ENCODE assay signal across 12 cellular contexts in genomic region chr2:95347681-95348608, GRCh38. TPM values are rescaled to one million over a fixed set of nuclear protein-coding genes. Genes with fewer than 3 reads are reported as not detected.
DNase-seq lines count a peak whose midpoint lies in the region; ATAC-seq and TF ChIP-seq lines count a peak whose summit lies in the region.
"Had no signal": no experiment of that assay in that cellular context is flagged by ENCODE, and none has a peak within 500 bp of the region (broad histone marks: within the 10 kb centered on the region; RNA-seq: fewer than 3 reads in every experiment).

No MANE protein-coding gene starts in this region.

- DNase-seq in activated naive CD8-positive, alpha-beta T cell treated with anti-CD3 and anti-CD28 coated beads, Interleukin-2, amount 10 ng/mL, durations not matched to agents 7 days and 5 days: peak; percentile 21
- DNase-seq in activated naive CD8-positive, alpha-beta T cell treated with anti-CD3 and anti-CD28 coated beads for 36 hours: no peak
- no peak for DNase-seq in central memory CD8-positive, alpha-beta T cell (ENCODE audit: low spot score in 2 of 2)
- DNase-seq in naive thymus-derived CD8-positive, alpha-beta T cell: peak in 1 of 10 donors; percentile 54
- peak in 1 of 2 donors; percentile 62 for DNase-seq in tibial artery
- no peak for DNase-seq in lower lobe of right lung
- no peak for DNase-seq in GM03348 (ENCODE audit: low spot score)
- DNase-seq: NCI-H1092; stimulated activated CD4-positive, alpha-beta T cell treated with anti-CD3 and anti-CD28 coated beads, Interleukin-15, amount 100 ng/mL, for 24 hours; T-helper 17 cell had no signal

- peaks cover 0 to 18% (median 14%) of the 10 kb centered on the region in 4 donors for H3K4me1 ChIP-seq in tibial artery
- H3K4me1 ChIP-seq in lower lobe of right lung: peaks cover 11% of the 10 kb centered on the region

- no peaks in the 10 kb centered on the region for H3K4me1 Mint-ChIP-seq in activated naive CD8-positive, alpha-beta T cell treated with anti-CD3 and anti-CD28 coated beads, Interleukin-2, amount 10 ng/mL, durations not matched to agents 7 days and 5 days
- H3K4me1 Mint-ChIP-seq in activated naive CD8-positive, alpha-beta T cell treated with anti-CD3 and anti-CD28 coated beads for 36 hours: peaks cover 3% of the 10 kb centered on the region
- H3K4me1 Mint-ChIP-seq in central memory CD8-positive, alpha-beta T cell: no peaks in the 10 kb centered on the region
- peaks cover 0 to 6% (median 3%) of the 10 kb centered on the region in 4 donors for H3K4me1 Mint-ChIP-seq in naive thymus-derived CD8-positive, alpha-beta T cell
- H3K4me1 Mint-ChIP-seq: activated T-helper 17 cell treated with anti-CD3 and anti-CD28 coated beads, Interleukin-2, amount 50 U/mL, for 72 hours; T-helper 17 cell had no signal

- TF ChIP-seq CTCF in tibial artery (IDR thresholded peaks at IDR 0.05) (no peak), lower lobe of right lung (IDR thresholded peaks at IDR 0.05) (no peak)

- H3K9me3 Mint-ChIP-seq in activated naive CD8-positive, alpha-beta T cell treated with anti-CD3 and anti-CD28 coated beads, Interleukin-2, amount 10 ng/mL, durations not matched to agents 7 days and 5 days: no peaks in the 10 kb centered on the region
- no peaks in the 10 kb centered on the region for H3K9me3 Mint-ChIP-seq in activated naive CD8-positive, alpha-beta T cell treated with anti-CD3 and anti-CD28 coated beads for 36 hours
- no peaks in the 10 kb centered on the region for H3K9me3 Mint-ChIP-seq in central memory CD8-positive, alpha-beta T cell
- peaks cover 0 to 2% (median 0%) of the 10 kb centered on the region in 9 donors for H3K9me3 Mint-ChIP-seq in naive thymus-derived CD8-positive, alpha-beta T cell
- H3K9me3 Mint-ChIP-seq: activated T-helper 17 cell treated with anti-CD3 and anti-CD28 coated beads, Interleukin-2, amount 50 U/mL, for 72 hours had no signal

- no peaks in the 10 kb centered on the region for H3K27me3 ChIP-seq in tibial artery
- peaks cover 36% of the 10 kb centered on the region for H3K27me3 ChIP-seq in lower lobe of right lung (ENCODE audit: low read depth)

- no peak for ATAC-seq in activated naive CD8-positive, alpha-beta T cell treated with anti-CD3 and anti-CD28 coated beads, Interleukin-2, amount 10 ng/mL, durations not matched to agents 7 days and 5 days (ENCODE audit: low read depth)
- no peak for ATAC-seq in central memory CD8-positive, alpha-beta T cell (replicated peaks; ENCODE audit: extremely low read depth, poor library complexity, severe bottlenecking)
- ATAC-seq in naive thymus-derived CD8-positive, alpha-beta T cell: no peak
- ATAC-seq in HG03095 (IDR thresholded peaks at IDR 0.05; ENCODE audit: unreplicated experiment) (no peak), lower lobe of right lung (no peak)
- ATAC-seq: activated T-helper 17 cell treated with anti-CD3 and anti-CD28 coated beads, Interleukin-2, amount 50 U/mL, for 72 hours; T-helper 17 cell had no signal

- H3K27me3 Mint-ChIP-seq in activated naive CD8-positive, alpha-beta T cell treated with anti-CD3 and anti-CD28 coated beads, Interleukin-2, amount 10 ng/mL, durations not matched to agents 7 days and 5 days: peaks cover 36% of the 10 kb centered on the region
- peaks cover 58% of the 10 kb centered on the region for H3K27me3 Mint-ChIP-seq in activated naive CD8-positive, alpha-beta T cell treated with anti-CD3 and anti-CD28 coated beads for 36 hours
- H3K27me3 Mint-ChIP-seq in central memory CD8-positive, alpha-beta T cell: peaks cover 25% of the 10 kb centered on the region
- peaks cover 12 to 51% (median 24%) of the 10 kb centered on the region in 5 donors for H3K27me3 Mint-ChIP-seq in naive thymus-derived CD8-positive, alpha-beta T cell

- H3K36me3 ChIP-seq in tibial artery (no peaks in the 10 kb centered on the region), lower lobe of right lung (no peaks in the 10 kb centered on the region)

- no peak overlapping the region for H3K27ac Mint-ChIP-seq in activated naive CD8-positive, alpha-beta T cell treated with anti-CD3 and anti-CD28 coated beads, Interleukin-2, amount 10 ng/mL, durations not matched to agents 7 days and 5 days
- no peak overlapping the region for H3K27ac Mint-ChIP-seq in activated naive CD8-positive, alpha-beta T cell treated with anti-CD3 and anti-CD28 coated beads for 36 hours
- H3K27ac Mint-ChIP-seq in central memory CD8-positive, alpha-beta T cell (ENCODE audit: low read depth): no peak overlapping the region
- no peak overlapping the region for H3K27ac Mint-ChIP-seq in naive thymus-derived CD8-positive, alpha-beta T cell
- H3K27ac Mint-ChIP-seq: activated T-helper 17 cell treated with anti-CD3 and anti-CD28 coated beads, Interleukin-2, amount 50 U/mL, for 72 hours; T-helper 17 cell had no signal

- peak overlapping the region; percentile 67 to 76 for H3K4me3 ChIP-seq in tibial artery
- H3K4me3 ChIP-seq in lower lobe of right lung: no peak overlapping the region

- H3K27ac ChIP-seq in tibial artery: peak overlapping the region in 1 of 2 donors; percentile 63
- H3K27ac ChIP-seq in lower lobe of right lung: no peak overlapping the region

- H3K36me3 Mint-ChIP-seq in activated naive CD8-positive, alpha-beta T cell treated with anti-CD3 and anti-CD28 coated beads, Interleukin-2, amount 10 ng/mL, durations not matched to agents 7 days and 5 days: no peaks in the 10 kb centered on the region
- H3K36me3 Mint-ChIP-seq in activated naive CD8-positive, alpha-beta T cell treated with anti-CD3 and anti-CD28 coated beads for 36 hours: no peaks in the 10 kb centered on the region
- H3K36me3 Mint-ChIP-seq in central memory CD8-positive, alpha-beta T cell (ENCODE audit: insufficient read depth): no peaks in the 10 kb centered on the region
- H3K36me3 Mint-ChIP-seq in naive thymus-derived CD8-positive, alpha-beta T cell: peaks cover 0 to 1% (median 0%) of the 10 kb centered on the region in 3 donors

- peak overlapping the region; percentile 35 for H3K4me3 Mint-ChIP-seq in activated naive CD8-positive, alpha-beta T cell treated with anti-CD3 and anti-CD28 coated beads, Interleukin-2, amount 10 ng/mL, durations not matched to agents 7 days and 5 days
- H3K4me3 Mint-ChIP-seq in activated naive CD8-positive, alpha-beta T cell treated with anti-CD3 and anti-CD28 coated beads for 36 hours: no peak overlapping the region
- peak overlapping the region; percentile 37 for H3K4me3 Mint-ChIP-seq in central memory CD8-positive, alpha-beta T cell
- peak overlapping the region in 8 of 10 donors; percentile 6 to 62 (median 44) for H3K4me3 Mint-ChIP-seq in naive thymus-derived CD8-positive, alpha-beta T cell
- H3K4me3 Mint-ChIP-seq: activated T-helper 17 cell treated with anti-CD3 and anti-CD28 coated beads, Interleukin-2, amount 50 U/mL, for 72 hours had no signal

- H3K9me3 ChIP-seq in tibial artery (no peaks in the 10 kb centered on the region), lower lobe of right lung (no peaks in the 10 kb centered on the region)

- POLR2A ChIA-PET in activated naive CD8-positive, alpha-beta T cell treated with anti-CD3 and anti-CD28 coated beads, Interleukin-2, amount 10 ng/mL, durations not matched to agents 7 days and 5 days (lab: Charles Lee): no interaction called here
- POLR2A ChIA-PET in naive thymus-derived CD8-positive, alpha-beta T cell (lab: Charles Lee): no interaction called here

- intact Hi-C loops in tibial artery (cut with DNase I; ENCODE audit: low total_unique reads): loop anchor here (5.0 kb wide), 1 partner anchor 54 kb away; the partner anchor contains the start of gene FAHD2A
- intact Hi-C loops in lower lobe of right lung (cut with DNase I): no loop called here

RNA-seq across cellular contexts. Expression of gene KCNIP3, which starts 50.8 kb away (rescaled TPM):
- not detected for total RNA-seq in activated naive CD8-positive, alpha-beta T cell treated with anti-CD3 and anti-CD28 coated beads, Interleukin-2, amount 10 ng/mL, durations not matched to agents 7 days and 5 days
- total RNA-seq in activated naive CD8-positive, alpha-beta T cell treated with anti-CD3 and anti-CD28 coated beads for 36 hours: not detected
- not detected for total RNA-seq in naive thymus-derived CD8-positive, alpha-beta T cell
- not detected for polyA plus RNA-seq in naive thymus-derived CD8-positive, alpha-beta T cell
- total RNA-seq in lower lobe of right lung: 2.6 TPM
- total RNA-seq: activated T-helper 17 cell treated with anti-CD3 and anti-CD28 coated beads, Interleukin-2, amount 50 U/mL, for 72 hours; T-helper 17 cell had no signal

RNA-seq across cellular contexts. Expression of gene FAHD2A, which starts 54.6 kb away (rescaled TPM):
- total RNA-seq in activated naive CD8-positive, alpha-beta T cell treated with anti-CD3 and anti-CD28 coated beads, Interleukin-2, amount 10 ng/mL, durations not matched to agents 7 days and 5 days: 10 to 100 TPM; 34.8 to 38.2 TPM
- 10 to 100 TPM; 33.2 to 33.6 TPM for total RNA-seq in activated naive CD8-positive, alpha-beta T cell treated with anti-CD3 and anti-CD28 coated beads for 36 hours
- total RNA-seq in naive thymus-derived CD8-positive, alpha-beta T cell: 10 to 100 TPM; 30.8 to 35.2 TPM
- polyA plus RNA-seq in naive thymus-derived CD8-positive, alpha-beta T cell: 10 to 100 TPM; 19.3 to 21.5 (median 20.6) TPM
- 19.4 TPM for total RNA-seq in lower lobe of right lung
